In genomic region chr2:165874445-165875039, GRCh38 we compare ENCODE assay signal across 8 cellular contexts.
DNase-seq lines count a peak whose midpoint lies in the region; FAIRE-seq and TF ChIP-seq lines count a peak whose summit lies in the region.

No MANE protein-coding gene starts in this region.

- TF ChIP-seq CTCF in GM12873 (IDR thresholded peaks at IDR 0.05; ENCODE audit: insufficient read depth, low read depth, low read length, missing control alignments) = peak; percentile 66
- TF ChIP-seq CTCF in HFF-Myc (IDR thresholded peaks at IDR 0.05; ENCODE audit: low read depth, low read length, missing control alignments) = peak; percentile 50
- TF ChIP-seq CTCF in LNCaP clone FGC (IDR thresholded peaks at IDR 0.05; ENCODE audit: control insufficient read depth, extremely low read depth, insufficient read depth) = peak; percentile 63

- DNase-seq in HFF-Myc (ENCODE audit: extremely low read depth, low read depth) (no peak), LNCaP clone FGC (ENCODE audit: low read depth) (peak; percentile 59), RCC 7860 (ENCODE audit: low spot score) (peak; percentile 36), lung microvascular endothelial cell (ENCODE audit: low read depth in 2 of 2) (peak; percentile 65 to 77), T1000 (lab: John Stamatoyannopoulos, UW) (no peak)

- no peak overlapping the region for H3K4me3 ChIP-seq in HFF-Myc (replicated peaks; ENCODE audit: low read depth, low read length)
- no peak overlapping the region for H3K4me3 ChIP-seq in LNCaP clone FGC (ENCODE audit: low read depth, low read length)

- FAIRE-seq in A204.1 (lab: Jason Lieb, UNC) (peak; percentile 97), RCC 7860 (lab: Jason Lieb, UNC) (peak; percentile 77), colon (lab: Jason Lieb, UNC) (peak; percentile 78)

Comparison
In these comparisons a context has a peak if more than half of its experiments do, and no peak if none do; other contexts are left out.
1. DNase-seq: peak in LNCaP clone FGC (single experiment), RCC 7860 (single experiment) and lung microvascular endothelial cell (2 of 2); none in HFF-Myc (single experiment) and T1000 (single experiment).
2. Peak in every context shown above with its lines, with median percentiles within 50 percentile points of each other: CTCF ChIP-seq.